ENCODE assay signal across 8 cellular contexts in the genomic region with DNA sequence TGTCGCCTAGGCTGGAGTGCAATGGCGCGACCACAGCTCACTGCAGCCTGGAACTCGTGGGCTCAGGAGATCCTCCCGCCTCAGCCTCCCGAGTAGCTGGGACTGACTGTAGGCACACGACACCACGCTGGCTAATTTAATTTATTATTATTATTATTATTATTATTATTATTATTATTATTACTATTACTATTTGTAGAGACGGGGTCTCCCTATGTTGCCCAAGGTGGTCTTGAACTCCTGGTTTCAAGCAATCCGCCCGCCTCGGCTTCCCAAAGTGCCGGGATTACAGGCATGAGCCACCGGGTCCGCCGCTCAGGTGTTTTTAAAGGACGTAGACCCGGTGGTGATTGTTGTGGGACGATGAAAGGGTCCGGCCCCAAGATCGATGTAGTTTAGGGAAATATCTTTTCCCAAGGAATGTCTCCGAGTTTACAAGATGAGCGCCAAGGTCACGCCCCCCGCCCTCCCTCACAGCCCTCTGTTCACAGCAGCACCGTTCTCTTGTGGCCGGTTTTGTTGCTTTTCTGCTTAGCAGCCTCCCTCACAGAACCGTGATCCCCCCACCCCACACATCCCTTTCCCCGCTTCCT. TPM values are rescaled to one million over a fixed set of nuclear protein-coding genes. Genes with fewer than 3 reads are reported as not detected.
DNase-seq lines count a peak whose midpoint lies in the region; ATAC-seq and TF ChIP-seq lines count a peak whose summit lies in the region.

No MANE protein-coding gene starts in this region.

- intact Hi-C loops in heart left ventricle (cut with DNase I): loop anchor here in 4 of 10 donors (2.0 to 10.0 kb wide), 4 partner anchors 146 to 274 kb away; a partner anchor contains a TSS

- TF ChIP-seq CTCF in GM12864 (IDR thresholded peaks at IDR 0.05; ENCODE audit: low read depth, low read length, missing control alignments) (no peak), VCaP (conservative IDR thresholded peaks at IDR 0.05) (no peak), heart left ventricle (IDR thresholded peaks at IDR 0.05) (no peak), retinal pigment epithelial cell (conservative IDR thresholded peaks at IDR 0.05; ENCODE audit: low read depth, low read length) (no peak)

- no peaks in the 10 kb centered on the region for H3K36me3 ChIP-seq in heart left ventricle

- WGBS in heart left ventricle, 4 donors: 66 to 76% (median 71%) methylated on average over 29 of the region's 29 CpGs

- H3K9me3 ChIP-seq in heart left ventricle: no peaks in the 10 kb centered on the region

- DNase-seq in GM12864 (ENCODE audit: low read depth) (no peak), heart left ventricle (no peak), retinal pigment epithelial cell (ENCODE audit: low read depth) (no peak), amniotic stem cell (lab: John Stamatoyannopoulos, UW) (no peak), SKM-1 treated with dmso at 0.1 percent for 144 hours (lab: John Stamatoyannopoulos, UW; ENCODE audit: unreplicated experiment) (no peak), AML-193 (lab: John Stamatoyannopoulos, UW) (no peak), NCI-H1092 treated with DMSO at 0.1 percent for 48 hours (lab: John Stamatoyannopoulos, UW) (no peak)

- H3K4me1 ChIP-seq in heart left ventricle: peaks cover 0 to 16% (median 5%) of the 10 kb centered on the region in 12 donors

- no peak for ATAC-seq in heart left ventricle

- H3K4me3 ChIP-seq in GM12864 (ENCODE audit: low read depth, low read length) (peak overlapping the region; percentile 63), heart left ventricle (peak overlapping the region; percentile 64 to 95 (median 73)), retinal pigment epithelial cell (ENCODE audit: low read length) (peak overlapping the region; percentile 52)

- TF ChIP-seq POLR2A in heart left ventricle (IDR thresholded peaks at IDR 0.05): no peak

- peak overlapping the region; percentile 93 for H3K27ac ChIP-seq in VCaP
- H3K27ac ChIP-seq in heart left ventricle: peak overlapping the region; percentile 84 to 98 (median 94)

- no peaks in the 10 kb centered on the region for H3K27me3 ChIP-seq in heart left ventricle

RNA-seq across cellular contexts. Expression of a gene that starts 0.7 kb away (rescaled TPM):
- total RNA-seq in heart left ventricle: 10 to 100 TPM in 6 of 9 donors, 1 to 10 TPM in 3; 7.3 to 19.8 (median 10.2) TPM
- polyA plus RNA-seq in heart left ventricle: 1 to 10 TPM; 5.3 to 6.9 TPM

RNA-seq across cellular contexts. Expression of a gene that starts 31.6 kb away (rescaled TPM):
- 1 to 10 TPM in 3 of 9 donors, under 1 TPM in 3, not detected in 3; 0.33 to 1.9 (median 1.1) TPM for total RNA-seq in heart left ventricle
- polyA plus RNA-seq in heart left ventricle: under 1 TPM; 0.14 to 0.19 TPM
